8 cellular contexts compared by ENCODE assay signal in the genomic region with DNA sequence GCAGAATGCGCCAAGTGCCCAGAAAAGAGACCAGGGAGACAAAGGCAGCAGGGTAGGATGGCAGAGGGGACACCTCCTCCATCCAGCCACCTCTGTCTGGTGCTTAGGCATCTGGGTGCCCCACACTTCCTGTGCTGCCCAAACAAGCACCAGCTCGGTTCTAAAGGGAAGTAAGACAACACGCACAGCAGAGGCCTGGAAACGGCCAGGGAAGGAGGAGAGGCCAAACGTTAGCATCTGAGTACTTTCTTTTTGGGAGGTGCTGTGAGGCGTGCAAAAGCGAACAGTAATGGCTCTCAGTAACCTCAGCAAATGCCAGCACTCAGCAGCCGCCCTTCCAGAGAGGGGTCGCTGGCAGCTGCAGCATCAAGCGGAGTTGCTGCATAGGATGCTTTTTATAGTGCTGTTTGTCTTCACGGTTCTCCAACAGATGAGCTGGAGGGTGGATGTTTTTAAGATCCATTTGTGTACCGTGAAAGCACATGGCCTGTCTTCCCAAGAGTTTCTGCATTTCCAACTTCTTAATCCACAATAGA.
A peak's percentile ranks its signal among the peaks of the same experiment; 100 is the strongest.
DNase-seq lines count a peak whose midpoint lies in the region; ATAC-seq and TF ChIP-seq lines count a peak whose summit lies in the region.

No MANE protein-coding gene starts in this region.

- no peak overlapping the region for H3K4me3 ChIP-seq in thyroid gland (replicated peaks in 1 of 3)

- H3K27me3 ChIP-seq in thyroid gland, result no peaks in the 10 kb centered on the region

- POLR2A ChIA-PET in activated CD4-positive, alpha-beta T cell treated with anti-CD3 and anti-CD28 coated beads for 36 hours (lab: Charles Lee), result interaction anchor here (0.6 kb wide), 1 partner anchor 21 kb away, joined by 3 read pairs; no protein-coding TSS in a partner anchor

- 41 to 42% methylated on average over 10 of the region's 12 CpGs for WGBS in thyroid gland, 2 donors

- TF ChIP-seq CTCF in thyroid gland (IDR thresholded peaks at IDR 0.05) (no peak), GM10266 (IDR thresholded peaks at IDR 0.05; ENCODE audit: control insufficient read depth, insufficient read depth, low read depth, missing control alignments) (no peak)

- H3K27ac ChIP-seq in thyroid gland, result peak overlapping the region; percentile 9 to 56 (median 45)

- no peak for DNase-seq in activated CD4-positive, alpha-beta T cell treated with anti-CD3 and anti-CD28 coated beads for 36 hours
- DNase-seq in activated CD4-positive, alpha-beta T cell treated with anti-CD3 and anti-CD28 coated beads, Interleukin-2, amount 50 U/mL, for 4 hours, result no peak
- peak; percentile 51 for DNase-seq in RPMI8226
- DNase-seq in left ventricle myocardium superior, result no peak
- peak in 1 of 2 donors; percentile 31 for DNase-seq in thyroid gland
- DNase-seq in inferior parietal cortex (ENCODE audit: extremely low spot score), result no peak
- DNase-seq in SW480 (ENCODE audit: low spot score), result no peak
- DNase-seq in GM10266 (ENCODE audit: extremely low spot score), result no peak

- H3K4me1 ChIP-seq in thyroid gland, result peaks cover 15 to 16% of the 10 kb centered on the region in 2 donors

- H3K27me3 Mint-ChIP-seq in activated CD4-positive, alpha-beta T cell treated with anti-CD3 and anti-CD28 coated beads for 36 hours, result peaks cover 12% of the 10 kb centered on the region

- H3K36me3 ChIP-seq in thyroid gland, result no peaks in the 10 kb centered on the region

- intact Hi-C loops in activated CD4-positive, alpha-beta T cell treated with anti-CD3 and anti-CD28 coated beads for 36 hours (cut with DNase I, micrococcal nuclease), result no loop called here
- intact Hi-C loops in left ventricle myocardium superior (cut with micrococcal nuclease) (no loop called here), thyroid gland (cut with DNase I) (no loop called here)

- no peak overlapping the region for H3K27ac Mint-ChIP-seq in activated CD4-positive, alpha-beta T cell treated with anti-CD3 and anti-CD28 coated beads for 36 hours

- no peak overlapping the region for H3K4me3 Mint-ChIP-seq in activated CD4-positive, alpha-beta T cell treated with anti-CD3 and anti-CD28 coated beads for 36 hours

- peaks cover 27% of the 10 kb centered on the region for H3K4me1 Mint-ChIP-seq in activated CD4-positive, alpha-beta T cell treated with anti-CD3 and anti-CD28 coated beads for 36 hours

- H3K36me3 Mint-ChIP-seq in activated CD4-positive, alpha-beta T cell treated with anti-CD3 and anti-CD28 coated beads for 36 hours (ENCODE audit: low read depth), result no peaks in the 10 kb centered on the region

- TF ChIP-seq POLR2A in thyroid gland (IDR thresholded peaks at IDR 0.05), result no peak

- no peaks in the 10 kb centered on the region for H3K9me3 Mint-ChIP-seq in activated CD4-positive, alpha-beta T cell treated with anti-CD3 and anti-CD28 coated beads for 36 hours (ENCODE audit: low read depth)

- CTCF ChIA-PET in activated CD4-positive, alpha-beta T cell treated with anti-CD3 and anti-CD28 coated beads for 36 hours (lab: Charles Lee), result interaction anchor here (0.6 to 1.0 kb wide), 2 partner anchors 9 to 11 kb away, joined by 3 read pairs; no protein-coding TSS in a partner anchor

- no peaks in the 10 kb centered on the region for H3K9me3 ChIP-seq in thyroid gland

- peak; percentile 40 for ATAC-seq in activated CD4-positive, alpha-beta T cell treated with anti-CD3 and anti-CD28 coated beads for 36 hours
- ATAC-seq in left ventricle myocardium superior, result peak; percentile 48
